ENCODE assay signal across 23 cellular contexts in genomic region chr10:968546-969199, GRCh38. TPM values are rescaled to one million over a fixed set of nuclear protein-coding genes. Genes with fewer than 3 reads are reported as not detected.
"Had no signal": no experiment of that assay in that cellular context is flagged by ENCODE, and none has a peak within 500 bp of the region (broad histone marks: within the 10 kb centered on the region; RNA-seq: fewer than 3 reads in every experiment).

No MANE protein-coding gene starts in this region.

- H3K4me1 ChIP-seq: prostate gland had no signal

- H3K36me3 ChIP-seq: gastroesophageal sphincter, heart right ventricle, neutrophil, prostate gland, upper lobe of left lung had no signal

- H3K9me3 ChIP-seq: gastroesophageal sphincter, neutrophil, prostate gland, upper lobe of left lung had no signal

- DNase-seq: activated CD4-positive, alpha-beta T cell treated with anti-CD3 and anti-CD28 coated beads, Interleukin-2, amount 50 U/mL, for 1 hour; activated CD8-positive, alpha-beta memory T cell treated with anti-CD3 and anti-CD28 coated beads for 24 hours; activated naive CD4-positive, alpha-beta T cell treated with Interleukin-2 at 50 U/mL for 16 hours; aorta; dorsolateral prefrontal cortex; endodermal cell; heart right ventricle; left colon; naive thymus-derived CD8-positive, alpha-beta T cell; right cardiac atrium; stimulated activated CD4-positive, alpha-beta T cell treated with anti-CD3 and anti-CD28 coated beads, Interleukin-4, amount 100 ng/mL, for 24 hours; stimulated activated CD8-positive, alpha-beta memory T cell treated with anti-CD3 and anti-CD28 coated beads, Interleukin-4, amount 100 ng/mL, for 48 hours; stimulated activated naive CD4-positive, alpha-beta T cell treated with Interleukin-2 at 50 U/mL for 16 hours; upper lobe of left lung had no signal

- H3K27me3 ChIP-seq: dorsolateral prefrontal cortex, gastroesophageal sphincter, upper lobe of left lung had no signal

- H3K4me3 Mint-ChIP-seq: activated T-helper 1 cell treated with anti-CD3 and anti-CD28 coated beads, Interleukin-12 subunit alpha, Interleukin-12 subunit beta, Interleukin-2, Interleukin-4 antibody, amounts not matched to agents 30 ng/mL and 10 ng/mL and 1 ng/mL, durations not matched to agents 14 hours and 24 hours and 36 hours; endodermal cell; naive thymus-derived CD8-positive, alpha-beta T cell had no signal

- H3K9me3 Mint-ChIP-seq: activated T-helper 1 cell treated with anti-CD3 and anti-CD28 coated beads, Interleukin-12 subunit alpha, Interleukin-12 subunit beta, Interleukin-2, Interleukin-4 antibody, amounts not matched to agents 30 ng/mL and 10 ng/mL and 1 ng/mL, durations not matched to agents 14 hours and 24 hours and 36 hours had no signal

- H3K27ac Mint-ChIP-seq: activated T-helper 1 cell treated with anti-CD3 and anti-CD28 coated beads, Interleukin-12 subunit alpha, Interleukin-12 subunit beta, Interleukin-2, Interleukin-4 antibody, amounts not matched to agents 30 ng/mL and 10 ng/mL and 1 ng/mL, durations not matched to agents 14 hours and 24 hours and 36 hours; endodermal cell; naive thymus-derived CD8-positive, alpha-beta T cell had no signal

- H3K27ac ChIP-seq: dorsolateral prefrontal cortex, gastroesophageal sphincter, heart right ventricle, neutrophil, prostate gland, skin epidermis had no signal

- H3K4me3 ChIP-seq: dorsolateral prefrontal cortex, gastroesophageal sphincter, heart right ventricle, prostate gland, skin epidermis, upper lobe of left lung had no signal

RNA-seq across cellular contexts. Expression of gene IDI2, which starts 57.0 kb away (rescaled TPM):
- total RNA-seq: activated T-helper 1 cell treated with anti-CD3 and anti-CD28 coated beads, Interleukin-12 subunit alpha, Interleukin-12 subunit beta, Interleukin-2, Interleukin-4 antibody, amounts not matched to agents 30 ng/mL and 10 ng/mL and 1 ng/mL, durations not matched to agents 14 hours and 24 hours and 36 hours; aorta; bronchial epithelial cell; endodermal cell; epithelial cell of proximal tubule; gastroesophageal sphincter; left colon; lung microvascular endothelial cell; mucosa of gallbladder; naive thymus-derived CD8-positive, alpha-beta T cell; prostate gland; upper lobe of left lung had no signal
